Comparison of ENCODE assay signal across 14 cellular contexts in the genomic region with DNA sequence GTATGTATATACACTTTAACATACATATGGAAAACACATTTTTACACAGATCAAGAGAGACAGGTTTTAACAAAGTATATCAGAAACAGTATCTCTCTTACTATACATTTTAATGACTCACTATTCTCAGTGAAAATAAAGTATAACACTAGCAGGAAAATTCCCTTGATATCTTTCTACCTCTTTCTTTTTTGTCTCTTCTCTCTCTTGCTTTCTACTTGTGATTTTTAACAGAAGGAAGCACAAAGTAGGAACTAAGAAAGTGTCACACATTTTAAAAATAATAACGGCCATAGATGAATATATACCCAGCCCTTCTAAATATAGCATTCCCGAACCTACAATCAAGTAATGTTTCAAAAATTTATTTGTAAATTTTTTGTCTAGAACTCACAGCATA. TPM values are rescaled to one million over a fixed set of nuclear protein-coding genes. Genes with fewer than 3 reads are reported as not detected.
DNase-seq lines count a peak whose midpoint lies in the region; ATAC-seq, FAIRE-seq and TF ChIP-seq lines count a peak whose summit lies in the region.
"Had no signal": no experiment of that assay in that cellular context is flagged by ENCODE, and none has a peak within 500 bp of the region (broad histone marks: within the 10 kb centered on the region; RNA-seq: fewer than 3 reads in every experiment).

No MANE protein-coding gene starts in this region.

- H3K27ac Mint-ChIP-seq in CD4-positive, CD25-positive, alpha-beta regulatory T cell = peak overlapping the region in 2 of 3 donors; percentile 52 to 97
- H3K27ac Mint-ChIP-seq in neural crest cell (ENCODE audit: unreplicated experiment) = no peak overlapping the region

- H3K9me3 ChIP-seq in CD4-positive, CD25-positive, alpha-beta regulatory T cell (ENCODE audit: control insufficient read depth in 2 of 2, low read length in 2 of 2) = no peaks in the 10 kb centered on the region
- no peaks in the 10 kb centered on the region for H3K9me3 ChIP-seq in Karpas-422 (ENCODE audit: low read length)
- H3K9me3 ChIP-seq: vagina had no signal

- H3K36me3 ChIP-seq in CD4-positive, CD25-positive, alpha-beta regulatory T cell (ENCODE audit: control insufficient read depth, insufficient read depth, low read length) = peaks cover 18% of the 10 kb centered on the region
- H3K36me3 ChIP-seq in Karpas-422 (ENCODE audit: insufficient read depth, low read length) (peaks cover 6% of the 10 kb centered on the region; the same call in 1 of the 2 replicates), bronchial epithelial cell (ENCODE audit: control insufficient read depth, insufficient read depth, low read length) (no peaks in the 10 kb centered on the region)
- H3K36me3 ChIP-seq: vagina had no signal

- peaks cover 48% of the 10 kb centered on the region for H3K4me1 ChIP-seq in CD4-positive, CD25-positive, alpha-beta regulatory T cell (ENCODE audit: control insufficient read depth, insufficient read depth, low read length, poor library complexity, severe bottlenecking)
- peaks cover 32% of the 10 kb centered on the region for H3K4me1 ChIP-seq in Karpas-422 (ENCODE audit: low read length)

- H3K9ac ChIP-seq in Karpas-422 (ENCODE audit: low read length) = peak overlapping the region; percentile 50

- H3K27me3 Mint-ChIP-seq in CD4-positive, CD25-positive, alpha-beta regulatory T cell = no peaks in the 10 kb centered on the region
- no peaks in the 10 kb centered on the region for H3K27me3 Mint-ChIP-seq in neural crest cell (ENCODE audit: low read depth)

- no peaks in the 10 kb centered on the region for H3K27me3 ChIP-seq in CD4-positive, CD25-positive, alpha-beta regulatory T cell (ENCODE audit: control insufficient read depth, insufficient read depth, low read length)
- H3K27me3 ChIP-seq in Karpas-422 (ENCODE audit: low read length) (no peaks in the 10 kb centered on the region), bronchial epithelial cell (ENCODE audit: control insufficient read depth, insufficient read depth, low read length) (no peaks in the 10 kb centered on the region)
- H3K27me3 ChIP-seq: vagina had no signal

- peak overlapping the region; percentile 55 for H3K27ac ChIP-seq in CD4-positive, CD25-positive, alpha-beta regulatory T cell (ENCODE audit: insufficient read depth, low read length, poor library complexity, severe bottlenecking)
- H3K27ac ChIP-seq in Karpas-422 (ENCODE audit: low read length) = peak overlapping the region; percentile 73
- H3K27ac ChIP-seq: vagina had no signal

- no peaks in the 10 kb centered on the region for H4K20me1 ChIP-seq in Karpas-422 (ENCODE audit: insufficient read depth, low read depth, low read length)

- H3K9me3 Mint-ChIP-seq in CD4-positive, CD25-positive, alpha-beta regulatory T cell = no peaks in the 10 kb centered on the region
- no peaks in the 10 kb centered on the region for H3K9me3 Mint-ChIP-seq in neural crest cell

- peak overlapping the region; percentile 5; the same call in 1 of the 2 replicates for H2AFZ ChIP-seq in Karpas-422 (ENCODE audit: low read length)

- TF ChIP-seq CTCF in bronchial epithelial cell (IDR thresholded peaks at IDR 0.05; ENCODE audit: insufficient read depth, low read length, severe bottlenecking) = no peak
- TF ChIP-seq CTCF in neural crest cell (conservative IDR thresholded peaks at IDR 0.05) = no peak

- peak overlapping the region; percentile 78 for H3K4me2 ChIP-seq in Karpas-422 (ENCODE audit: low read depth, low read length, poor library complexity, severe bottlenecking)

- H3K4me1 Mint-ChIP-seq in CD4-positive, CD25-positive, alpha-beta regulatory T cell = peaks cover 21 to 47% (median 41%) of the 10 kb centered on the region in 4 donors
- H3K4me1 Mint-ChIP-seq in neural crest cell = peaks cover 11% of the 10 kb centered on the region

- peak overlapping the region; percentile 45 to 76 (median 68) for H3K4me3 Mint-ChIP-seq in CD4-positive, CD25-positive, alpha-beta regulatory T cell
- H3K4me3 Mint-ChIP-seq in neural crest cell = peak overlapping the region; percentile 32

- no peak for ATAC-seq in CD4-positive, CD25-positive, alpha-beta regulatory T cell (ENCODE audit: low read depth in 2 of 2)

- no peaks in the 10 kb centered on the region for H3K9me2 ChIP-seq in Karpas-422 (replicated peaks; ENCODE audit: insufficient read depth, low read length)

- H3K4me3 ChIP-seq in CD4-positive, CD25-positive, alpha-beta regulatory T cell (ENCODE audit: low read depth, low read length) = peak overlapping the region; percentile 72
- H3K4me3 ChIP-seq in Karpas-422 (ENCODE audit: low read length) = peak overlapping the region; percentile 56
- H3K4me3 ChIP-seq in bronchial epithelial cell (ENCODE audit: low read depth, low read length) = no peak overlapping the region
- H3K4me3 ChIP-seq: vagina had no signal

- DNase-seq in CD4-positive, CD25-positive, alpha-beta regulatory T cell = no peak
- DNase-seq in Karpas-422 (no peak), bronchial epithelial cell (ENCODE audit: low read depth) (peak; percentile 37), neural crest cell (ENCODE audit: low read depth, low spot score) (no peak), amygdala (lab: John Stamatoyannopoulos, UW) (no peak), NCI-H1417 (lab: John Stamatoyannopoulos, UW) (no peak), NCI-H524 (lab: John Stamatoyannopoulos, UW) (no peak), ACHN (no peak)
- DNase-seq: DMS79 treated with DMSO at 0.1 percent for 48 hours; H7; hypothalamus; RPMI8226; stimulated activated CD4-positive, alpha-beta T cell treated with anti-CD3 and anti-CD28 coated beads, Interleukin-4, amount 100 ng/mL, for 4 hours had no signal

- in situ Hi-C loops in ACHN (cut with HindIII; ENCODE audit: low pct_ligation_motif_present, low pct_unique_long_range_greater_than_20kb, low sequenced_read_pairs) = no loop called here

- peaks cover 92% of the 10 kb centered on the region for H3K79me2 ChIP-seq in Karpas-422 (ENCODE audit: low read length)

- H3K36me3 Mint-ChIP-seq in CD4-positive, CD25-positive, alpha-beta regulatory T cell = peaks cover 8% of the 10 kb centered on the region
- H3K36me3 Mint-ChIP-seq in neural crest cell (ENCODE audit: low read depth) = no peaks in the 10 kb centered on the region

- FAIRE-seq in bronchial epithelial cell (lab: Jason Lieb, UNC) = no peak

RNA-seq across cellular contexts. Expression of gene DENND4A, which starts 4.8 kb away (rescaled TPM):
- 88.4 TPM for total RNA-seq in CD4-positive, CD25-positive, alpha-beta regulatory T cell
- polyA plus RNA-seq in CD4-positive, CD25-positive, alpha-beta regulatory T cell = 10 to 100 TPM in 3 of 4 donors, 1 to 10 TPM in 1; 9.6 to 13.2 (median 12.1) TPM
- total RNA-seq in Karpas-422 (2014; rRNA removed; shearing (Covaris generic); ENCODE audit: low replicate concordance) = 34.5 and 62.4 TPM in 2 replicates
- total RNA-seq in bronchial epithelial cell (11.1 and 12.0 TPM in 2 replicates), neural crest cell (9.1 and 11.2 TPM in 2 replicates)
